ENCODE assay signal across 27 cellular contexts in the genomic region with DNA sequence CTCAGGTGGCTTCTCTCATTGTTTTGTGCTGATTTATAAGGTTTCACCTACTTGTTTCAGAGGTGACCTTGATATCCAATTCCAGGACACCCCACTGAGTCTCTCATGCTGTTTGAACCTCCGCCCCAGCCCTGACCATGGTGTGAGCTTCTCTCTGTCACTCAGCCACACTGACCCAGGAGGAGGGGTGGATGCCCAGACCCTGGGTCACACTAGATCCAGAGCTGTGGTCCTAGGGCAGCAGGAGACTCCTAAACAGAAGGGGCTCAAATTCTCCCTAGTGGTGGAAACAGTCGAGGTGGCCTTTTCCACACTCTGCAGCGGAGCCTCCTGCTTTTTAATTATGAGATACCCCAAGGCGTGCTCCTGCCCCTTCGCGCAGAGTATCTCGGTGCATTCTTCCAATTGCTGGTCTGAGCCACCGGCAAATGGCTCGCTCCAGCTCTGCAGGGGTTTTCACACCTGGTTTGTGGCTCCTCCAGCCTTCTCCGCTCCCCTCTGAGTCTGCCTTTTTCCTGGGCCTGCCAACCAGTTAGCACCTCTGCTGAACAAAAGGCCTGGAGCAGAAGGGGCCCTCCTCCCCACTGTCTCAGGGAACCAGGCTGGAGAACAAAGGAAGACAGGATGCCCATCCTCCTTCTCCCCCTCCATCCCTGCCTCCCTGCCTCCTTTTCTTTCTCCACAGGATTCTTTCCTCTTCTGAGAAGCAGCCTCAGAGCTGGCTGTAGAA.
DNase-seq lines count a peak whose midpoint lies in the region; ATAC-seq and TF ChIP-seq lines count a peak whose summit lies in the region.
"Had no signal": no experiment of that assay in that cellular context is flagged by ENCODE, and none has a peak within 500 bp of the region (broad histone marks: within the 10 kb centered on the region; RNA-seq: fewer than 3 reads in every experiment).

No MANE protein-coding gene starts in this region.

- H3K9ac ChIP-seq in HUES64 (ENCODE audit: low read depth, low read length): peak overlapping the region; percentile 28; the same call in 1 of the 2 replicates
- H3K9ac ChIP-seq in neural progenitor cell: no peak overlapping the region

- H3K27ac Mint-ChIP-seq in neural progenitor cell: peak overlapping the region; percentile 69
- H3K27ac Mint-ChIP-seq in natural killer cell treated with Interleukin-12 subunit alpha and Interleukin-12 subunit beta and Interleukin-15 and Interleukin-18, amount 100 ng/mL, for 72 hours: no peak overlapping the region
- H3K27ac Mint-ChIP-seq in mesothelial cell of epicardium: no peak overlapping the region
- H3K27ac Mint-ChIP-seq: activated naive CD4-positive, alpha-beta T cell treated with anti-CD3 and anti-CD28 coated beads, Interleukin-2, amount 50 U/mL, for 24 hours; CD4-positive, alpha-beta memory T cell; naive thymus-derived CD4-positive, alpha-beta T cell had no signal

- H3F3A ChIP-seq in neural progenitor cell (ENCODE audit: low read depth): peaks cover 9% of the 10 kb centered on the region

- H3K4me3 ChIP-seq in HUES64 (ENCODE audit: low read length) (no peak overlapping the region), neural progenitor cell (no peak overlapping the region), stomach (no peak overlapping the region)
- H3K4me3 ChIP-seq: breast epithelium, gastrocnemius medialis, GM12878, hepatocyte, SJSA1, testis, vagina had no signal

- H3K27me3 ChIP-seq in HUES64 (ENCODE audit: insufficient read depth, low read length) (no peaks in the 10 kb centered on the region), neural progenitor cell (no peaks in the 10 kb centered on the region), stomach (no peaks in the 10 kb centered on the region)
- H3K27me3 ChIP-seq: breast epithelium, gastrocnemius medialis, hepatocyte, SJSA1, testis, vagina had no signal

- H3K27me3 Mint-ChIP-seq in neural progenitor cell (ENCODE audit: insufficient read depth, low read depth) (peaks cover 3% of the 10 kb centered on the region), mesothelial cell of epicardium (ENCODE audit: low read depth) (no peaks in the 10 kb centered on the region)
- peaks cover 18 to 39% of the 10 kb centered on the region in 2 donors for H3K27me3 Mint-ChIP-seq in natural killer cell treated with Interleukin-12 subunit alpha and Interleukin-12 subunit beta and Interleukin-15 and Interleukin-18, amount 100 ng/mL, for 72 hours

- H3K27ac ChIP-seq in HUES64 (ENCODE audit: low read depth, low read length) (peak overlapping the region; percentile 74), neural progenitor cell (no peak overlapping the region), stomach (no peak overlapping the region)
- H3K27ac ChIP-seq: breast epithelium, gastrocnemius medialis, hepatocyte, SJSA1, testis, vagina, WERI-Rb-1 had no signal

- H3K4me1 ChIP-seq in HUES64 (ENCODE audit: insufficient read depth, low read length) (peaks cover 21% of the 10 kb centered on the region; the same call in 1 of the 2 replicates), neural progenitor cell (peaks cover 11% of the 10 kb centered on the region), stomach (peaks cover 0 to 12% (median 2%) of the 10 kb centered on the region in 4 donors)
- H3K4me1 ChIP-seq: breast epithelium, testis had no signal

- H3K4me3 Mint-ChIP-seq in neural progenitor cell (no peak overlapping the region), mesothelial cell of epicardium (no peak overlapping the region)
- no peak overlapping the region for H3K4me3 Mint-ChIP-seq in natural killer cell treated with Interleukin-12 subunit alpha and Interleukin-12 subunit beta and Interleukin-15 and Interleukin-18, amount 100 ng/mL, for 72 hours
- H3K4me3 Mint-ChIP-seq: activated naive CD4-positive, alpha-beta T cell treated with anti-CD3 and anti-CD28 coated beads, Interleukin-2, amount 50 U/mL, for 24 hours; CD4-positive, alpha-beta memory T cell; naive thymus-derived CD4-positive, alpha-beta T cell had no signal

- H3K9me3 ChIP-seq in HUES64 (ENCODE audit: insufficient read depth, low read depth, low read length) (no peaks in the 10 kb centered on the region), neural progenitor cell (ENCODE audit: low read depth) (no peaks in the 10 kb centered on the region), stomach (no peaks in the 10 kb centered on the region)
- H3K9me3 ChIP-seq: breast epithelium, gastrocnemius medialis, testis, vagina had no signal

- H3K36me3 ChIP-seq in HUES64 (ENCODE audit: insufficient read depth, low read length) (no peaks in the 10 kb centered on the region), neural progenitor cell (no peaks in the 10 kb centered on the region), stomach (no peaks in the 10 kb centered on the region)
- H3K36me3 ChIP-seq: breast epithelium, gastrocnemius medialis, SJSA1, vagina, WERI-Rb-1 had no signal

- H3K4me1 Mint-ChIP-seq in neural progenitor cell: peaks cover 21% of the 10 kb centered on the region
- H3K4me1 Mint-ChIP-seq in natural killer cell treated with Interleukin-12 subunit alpha and Interleukin-12 subunit beta and Interleukin-15 and Interleukin-18, amount 100 ng/mL, for 72 hours (ENCODE audit: low read depth in 2 of 2): no peaks in the 10 kb centered on the region
- H3K4me1 Mint-ChIP-seq in mesothelial cell of epicardium: peaks cover 12% of the 10 kb centered on the region
- H3K4me1 Mint-ChIP-seq: activated naive CD4-positive, alpha-beta T cell treated with anti-CD3 and anti-CD28 coated beads, Interleukin-2, amount 50 U/mL, for 24 hours; CD4-positive, alpha-beta memory T cell; naive thymus-derived CD4-positive, alpha-beta T cell had no signal

- H3K36me3 Mint-ChIP-seq in neural progenitor cell (no peaks in the 10 kb centered on the region), mesothelial cell of epicardium (no peaks in the 10 kb centered on the region)
- H3K36me3 Mint-ChIP-seq in natural killer cell treated with Interleukin-12 subunit alpha and Interleukin-12 subunit beta and Interleukin-15 and Interleukin-18, amount 100 ng/mL, for 72 hours: no peaks in the 10 kb centered on the region
- H3K36me3 Mint-ChIP-seq: activated naive CD4-positive, alpha-beta T cell treated with anti-CD3 and anti-CD28 coated beads, Interleukin-2, amount 50 U/mL, for 24 hours; CD4-positive, alpha-beta memory T cell; naive thymus-derived CD4-positive, alpha-beta T cell had no signal

- no peaks in the 10 kb centered on the region for H4K20me1 ChIP-seq in neural progenitor cell (ENCODE audit: low read depth)

- TF ChIP-seq CTCF in neural progenitor cell (IDR thresholded peaks at IDR 0.05) (no peak), stomach (IDR thresholded peaks at IDR 0.05) (no peak), mesothelial cell of epicardium (IDR thresholded peaks at IDR 0.05; ENCODE audit: unreplicated experiment) (no peak)

- H3K4me2 ChIP-seq in neural progenitor cell: peak overlapping the region; percentile 37
- H3K4me2 ChIP-seq: hepatocyte had no signal

- DNase-seq in ELF-1 (ENCODE audit: low read depth, low spot score) (peak; percentile 91), iPS DF 19.7 (ENCODE audit: low read depth, low spot score) (peak; percentile 85), neural progenitor cell (ENCODE audit: low spot score) (peak; percentile 36), stomach (no peak), mesothelial cell of epicardium (ENCODE audit: low spot score in 2 of 2, unreplicated experiment in 2 of 2) (no peak), HCEC 1CT (no peak)
- DNase-seq in natural killer cell treated with Interleukin-12 subunit alpha and Interleukin-12 subunit beta and Interleukin-15 and Interleukin-18, amount 100 ng/mL, for 72 hours (ENCODE audit: low spot score): no peak
- DNase-seq: activated CD4-positive, alpha-beta T cell treated with anti-CD3 and anti-CD28 coated beads for 48 hours; amygdala; CD4-positive, alpha-beta memory T cell; DMS 273 treated with DMSO at 0.1 percent for 48 hours; gastrocnemius medialis; midbrain; naive thymus-derived CD4-positive, alpha-beta T cell; NCI-H1436 treated with DMSO at 0.1 percent for 48 hours; RPMI8226; stimulated activated naive CD8-positive, alpha-beta T cell treated with anti-CD3 and anti-CD28 coated beads, Interleukin-15, Interleukin-2, amounts not matched to agents 100 U/mL and 50 U/mL, for 24 hours; T-helper 9 cell; testis; WERI-Rb-1 had no signal

- intact Hi-C loops in stomach (cut with DNase I; ENCODE audit: low total_unique reads): no loop called here

- ATAC-seq in natural killer cell treated with Interleukin-12 subunit alpha and Interleukin-12 subunit beta and Interleukin-15 and Interleukin-18, amount 100 ng/mL, for 72 hours: no peak
- ATAC-seq: gastrocnemius medialis; GM12878; naive thymus-derived CD4-positive, alpha-beta T cell; stimulated activated naive CD8-positive, alpha-beta T cell treated with anti-CD3 and anti-CD28 coated beads, Interleukin-15, Interleukin-2, amounts not matched to agents 100 U/mL and 50 U/mL, for 24 hours had no signal

- no peaks in the 10 kb centered on the region for H3K79me2 ChIP-seq in neural progenitor cell (ENCODE audit: low read depth)
- H3K79me2 ChIP-seq: hepatocyte had no signal

- H2AFZ ChIP-seq in neural progenitor cell (replicated peaks): peak overlapping the region; percentile 39
- H2AFZ ChIP-seq: hepatocyte had no signal

- no peak for TF ChIP-seq EP300 in stomach (IDR thresholded peaks at IDR 0.05)

- H3K9me3 Mint-ChIP-seq in neural progenitor cell: peaks cover 6% of the 10 kb centered on the region
- no peaks in the 10 kb centered on the region for H3K9me3 Mint-ChIP-seq in natural killer cell treated with Interleukin-12 subunit alpha and Interleukin-12 subunit beta and Interleukin-15 and Interleukin-18, amount 100 ng/mL, for 72 hours
- no peaks in the 10 kb centered on the region for H3K9me3 Mint-ChIP-seq in mesothelial cell of epicardium
- H3K9me3 Mint-ChIP-seq: activated naive CD4-positive, alpha-beta T cell treated with anti-CD3 and anti-CD28 coated beads, Interleukin-2, amount 50 U/mL, for 24 hours; CD4-positive, alpha-beta memory T cell; naive thymus-derived CD4-positive, alpha-beta T cell had no signal

- WGBS in HUES64: 13% methylated on average over 10 of the region's 10 CpGs
- WGBS in stomach, 5 donors: 68 to 84% (median 77%) methylated on average over 10 of the region's 10 CpGs

- no peak for TF ChIP-seq POLR2A in stomach (IDR thresholded peaks at IDR 0.05)

Comparison
In these comparisons a context has a peak if more than half of its experiments do, and no peak if none do; other contexts are left out.
1. DNase-seq: peak in ELF-1 (single experiment), iPS DF 19.7 (single experiment) and neural progenitor cell (single experiment); none in stomach (single experiment), natural killer cell treated with Interleukin-12 subunit alpha and Interleukin-12 subunit beta and Interleukin-15 and Interleukin-18, amount 100 ng/mL, for 72 hours (single experiment), mesothelial cell of epicardium (0 of 2) and HCEC 1CT (single experiment).